ENCODE assay signal across 13 cellular contexts in the genomic region with DNA sequence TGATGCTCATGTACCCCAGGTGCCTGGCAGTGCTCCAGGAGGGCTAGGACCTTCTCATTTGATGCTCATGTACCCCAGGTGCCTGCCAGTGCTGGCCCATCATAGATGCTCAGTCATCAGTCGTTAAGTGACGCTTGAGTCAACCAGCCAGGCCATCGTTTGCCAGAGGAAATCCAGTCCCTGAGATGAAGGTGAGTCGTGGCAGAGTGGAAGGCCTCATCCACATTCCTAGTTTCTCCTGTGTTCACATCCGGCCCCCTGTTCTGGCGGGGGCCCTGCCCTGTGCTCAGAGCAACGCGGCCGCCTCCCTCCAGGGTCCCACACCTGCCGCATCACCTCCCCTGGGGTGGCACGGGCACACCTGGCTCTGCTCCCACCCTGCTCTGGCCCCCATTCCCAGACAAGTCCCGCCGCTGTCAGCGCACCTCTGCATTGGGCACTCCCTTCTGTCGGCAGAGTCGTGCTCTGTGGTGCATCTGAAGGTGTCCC.
"Had no signal": no experiment of that assay in that cellular context is flagged by ENCODE, and none has a peak within 500 bp of the region (broad histone marks: within the 10 kb centered on the region; RNA-seq: fewer than 3 reads in every experiment).

No MANE protein-coding gene starts in this region.

- H3K27ac ChIP-seq: brain microvascular endothelial cell, skin epidermis, thyroid gland had no signal

- H3K27me3 ChIP-seq: brain microvascular endothelial cell, thyroid gland had no signal

- H3K4me1 Mint-ChIP-seq: activated B cell treated with CpG ODN at 0.5 μM for 24 hours had no signal

- H3K9me3 ChIP-seq: SK-N-SH, thyroid gland had no signal

- H3K27me3 Mint-ChIP-seq: activated B cell treated with CpG ODN at 0.5 μM for 24 hours had no signal

- DNase-seq: activated B cell treated with CpG ODN at 0.5 μM for 24 hours; activated T-cell treated with anti-CD3 and anti-CD28 coated beads, Interleukin-2, amount 50 U/mL, for 1 hour; brain microvascular endothelial cell; dermis blood vessel endothelial cell; erythroblast; hippocampal formation; nephron progenitor cell; retina; SK-N-SH had no signal

- H3K4me3 ChIP-seq: skin epidermis, thyroid gland had no signal

- H3K4me3 Mint-ChIP-seq: activated B cell treated with CpG ODN at 0.5 μM for 24 hours; nephron progenitor cell; T-helper 1 cell treated with Interleukin-12 subunit alpha and Interleukin-12 subunit beta and Interleukin-4 antibody, amounts not matched to agents 30 μg/mL and 1 μg/mL, for 36 hours had no signal

- H3K4me1 ChIP-seq: thyroid gland had no signal

- H3K36me3 ChIP-seq: brain microvascular endothelial cell, thyroid gland had no signal

- ATAC-seq: activated naive CD4-positive, alpha-beta T cell treated with anti-CD3 and anti-CD28 coated beads, Interleukin-2, amount 50 U/mL, for 72 hours had no signal

- H3K27ac Mint-ChIP-seq: activated B cell treated with CpG ODN at 0.5 μM for 24 hours; activated naive CD4-positive, alpha-beta T cell treated with anti-CD3 and anti-CD28 coated beads, Interleukin-2, amount 50 U/mL, for 72 hours; nephron progenitor cell; T-helper 1 cell treated with Interleukin-12 subunit alpha and Interleukin-12 subunit beta and Interleukin-4 antibody, amounts not matched to agents 30 μg/mL and 1 μg/mL, for 36 hours had no signal
